Comparison of ENCODE assay signal across 16 cellular contexts in the genomic region with DNA sequence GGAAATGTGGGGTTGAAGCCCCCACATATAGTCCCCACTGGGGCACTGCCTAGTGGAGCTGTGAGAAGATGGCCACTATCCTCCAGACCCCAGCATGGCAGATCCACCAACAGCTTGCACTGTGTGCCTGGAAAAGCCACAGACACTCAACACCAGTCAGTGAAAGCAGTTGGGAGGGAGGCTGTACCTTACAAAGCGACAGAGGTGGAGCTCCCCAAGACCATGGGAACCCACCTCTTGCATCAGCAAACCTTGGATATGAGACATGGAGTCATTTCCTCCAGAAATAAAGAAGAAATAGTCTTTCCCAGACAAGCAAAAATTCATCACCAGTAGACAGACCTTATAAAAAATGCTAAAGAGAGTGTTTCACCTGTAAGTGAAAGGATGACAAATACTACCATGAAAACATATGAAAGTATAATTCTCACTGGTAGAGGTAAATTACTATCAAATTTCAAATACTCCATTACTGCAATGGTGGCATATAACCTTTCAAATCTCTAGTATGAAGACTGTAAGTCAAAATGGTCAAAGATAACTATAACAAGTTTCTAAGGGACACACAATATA.
"Had no signal": no experiment of that assay in that cellular context is flagged by ENCODE, and none has a peak within 500 bp of the region (broad histone marks: within the 10 kb centered on the region; RNA-seq: fewer than 3 reads in every experiment).

No MANE protein-coding gene starts in this region.

- H3K4me3 Mint-ChIP-seq: brain; T-helper 2 cell treated with Interferon-gamma antibody and Interleukin-4, amounts not matched to agents 5 μg/mL and 100 μg/mL, for 36 hours; WTC11 had no signal

- H3K36me3 Mint-ChIP-seq: brain had no signal

- H3K27me3 Mint-ChIP-seq: brain had no signal

- ATAC-seq: naive thymus-derived CD4-positive, alpha-beta T cell; pancreas; WTC11 had no signal

- DNase-seq: activated CD4-positive, alpha-beta T cell treated with anti-CD3 and anti-CD28 coated beads for 4 hours; activated effector memory CD4-positive, alpha-beta T cell treated with anti-CD3 and anti-CD28 coated beads, Interleukin-2, amount 50 U/mL, for 16 hours; anterior cingulate cortex; central memory CD4-positive, alpha-beta T cell; dorsolateral prefrontal cortex; foreskin fibroblast; mesenchymal stem cell; naive thymus-derived CD4-positive, alpha-beta T cell; pancreas; sigmoid colon; SK-N-SH; stimulated activated CD4-positive, alpha-beta T cell treated with anti-CD3 and anti-CD28 coated beads, Interleukin-4, amount 100 ng/mL, for 4 hours; substantia nigra had no signal

- H3K9me3 Mint-ChIP-seq: T-helper 2 cell treated with Interferon-gamma antibody and Interleukin-4, amounts not matched to agents 5 μg/mL and 100 μg/mL, for 36 hours had no signal

- H3K27ac Mint-ChIP-seq: WTC11 had no signal

- H3K4me1 Mint-ChIP-seq: brain; naive thymus-derived CD4-positive, alpha-beta T cell; WTC11 had no signal
